Comparison of ENCODE assay signal across 10 cellular contexts in the genomic region with DNA sequence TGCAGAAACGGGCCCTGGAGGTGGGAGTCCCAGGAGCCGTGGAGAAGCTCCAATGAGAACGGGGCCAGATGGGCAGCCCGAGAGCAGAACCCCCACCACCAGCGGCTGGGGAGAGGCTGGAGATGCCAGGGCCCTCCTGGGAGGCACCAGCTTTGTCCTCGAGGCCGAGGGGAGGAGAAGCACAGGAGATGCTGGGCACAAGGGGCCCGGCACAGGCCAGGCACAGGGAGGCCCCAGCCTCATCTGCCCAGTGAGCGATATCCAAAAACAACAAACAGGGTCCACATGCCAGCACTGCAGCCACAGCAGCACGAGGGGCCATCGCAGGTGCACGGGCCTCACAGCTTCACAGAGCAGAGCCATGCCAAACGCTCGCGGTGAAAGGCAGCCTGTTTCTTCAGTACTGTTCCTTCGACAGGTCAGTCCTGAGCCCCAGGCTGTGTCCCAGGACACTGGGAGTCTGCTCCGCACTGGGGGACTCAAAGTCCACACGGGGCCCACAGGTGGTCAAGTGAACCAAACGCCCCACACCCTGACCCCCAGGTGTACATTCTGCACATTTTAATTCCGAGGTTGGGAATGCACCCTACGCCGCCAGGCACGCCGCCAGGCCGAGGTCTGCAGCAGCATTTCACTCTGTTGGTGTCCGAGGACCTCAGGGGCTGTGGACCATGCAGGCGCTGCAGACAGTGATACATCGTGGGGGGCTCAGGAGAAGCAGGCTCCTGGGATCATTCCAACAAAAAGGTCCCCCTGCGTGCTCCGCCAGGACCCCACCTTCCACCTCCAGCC. TPM values are rescaled to one million over a fixed set of nuclear protein-coding genes. Genes with fewer than 3 reads are reported as not detected.
DNase-seq lines count a peak whose midpoint lies in the region; ATAC-seq, FAIRE-seq and TF ChIP-seq lines count a peak whose summit lies in the region.
"Had no signal": no experiment of that assay in that cellular context is flagged by ENCODE, and none has a peak within 500 bp of the region (broad histone marks: within the 10 kb centered on the region; RNA-seq: fewer than 3 reads in every experiment).

No MANE protein-coding gene starts in this region.

- H4K91ac ChIP-seq in H1 (replicated peaks; ENCODE audit: insufficient read length, low read length) = peak overlapping the region; percentile 99

- CTCF ChIA-PET in H1 (lab: Charles Lee; ENCODE audit: partially characterized antibody) = interaction anchor here (0.9 to 4.2 kb wide), 9 partner anchors 7 to 140 kb away, joined by 3 to 34 read pairs (median 3); no protein-coding TSS in a partner anchor

- H3K23ac ChIP-seq in H1 (ENCODE audit: insufficient read length) = peak overlapping the region; percentile 42

- H3K4me1 ChIP-seq in H1 (replicated peaks in 1 of 4; ENCODE audit: control insufficient read depth in 3 of 4, insufficient read depth in 4 of 4, low read length in 3 of 4) (peaks cover 17 to 70% (median 58%) of the 10 kb centered on the region in 4 experiments), upper lobe of left lung (peaks cover 27 to 77% (median 49%) of the 10 kb centered on the region in 4 donors)
- H3K4me1 ChIP-seq: HAP-1 had no signal

- peaks cover 26% of the 10 kb centered on the region for H3K79me1 ChIP-seq in H1 (ENCODE audit: low read depth, low read length)

- H3K27ac ChIP-seq in H1 (ENCODE audit: low read depth, low read length) = peak overlapping the region; percentile 85
- peak overlapping the region in 3 of 4 donors; percentile 8 to 96 (median 49) for H3K27ac ChIP-seq in upper lobe of left lung

- H2BK15ac ChIP-seq in H1 (ENCODE audit: low read length) = peak overlapping the region; percentile 81; the same call in 1 of the 2 replicates

- POLR2A ChIA-PET in H1 (lab: Charles Lee; ENCODE audit: partially characterized antibody) = interaction anchor here (0.7 to 3.9 kb wide), 20 partner anchors 8 to 359 kb away, joined by 3 to 54 read pairs (median 4); a partner anchor contains a TSS

- peak overlapping the region; percentile 90 for H3K4ac ChIP-seq in H1 (replicated peaks; ENCODE audit: insufficient read length, low read depth, low read length)

- H4K8ac ChIP-seq in H1 (ENCODE audit: extremely low read depth, insufficient read depth, low read length) = peak overlapping the region; percentile 88

- H2AK5ac ChIP-seq in H1 (ENCODE audit: low read depth, low read length) = peak overlapping the region; percentile 94

- peak overlapping the region; percentile 100 for H3K18ac ChIP-seq in H1 (ENCODE audit: extremely low read depth, low read length)

- H3K9me3 ChIP-seq in H1 (ENCODE audit: insufficient read depth in 2 of 2, low read depth in 1 of 2, low read length in 1 of 2) (no peaks in the 10 kb centered on the region), upper lobe of left lung (no peaks in the 10 kb centered on the region)
- H3K9me3 ChIP-seq: HAP-1 had no signal

- peak overlapping the region in 3 of 4 experiments; percentile 43 to 71 (median 55); a peak in 6 of 7 replicates for H3K9ac ChIP-seq in H1 (replicated peaks in 1 of 4; ENCODE audit: extremely low read depth in 1 of 4, low read depth in 3 of 4, low read length in 3 of 4)

- H3K36me3 ChIP-seq in H1 (ENCODE audit: control insufficient read depth in 2 of 4, insufficient read depth in 4 of 4, low read length in 3 of 4) = peaks cover 8 to 52% (median 15%) of the 10 kb centered on the region in 4 experiments
- peaks cover 3 to 71% (median 37%) of the 10 kb centered on the region in 4 donors for H3K36me3 ChIP-seq in upper lobe of left lung

- peak overlapping the region; percentile 75 for H3K56ac ChIP-seq in H1 (replicated peaks; ENCODE audit: insufficient read length, low read depth, low read length)

- H3K79me2 ChIP-seq in H1 (ENCODE audit: control insufficient read depth in 1 of 2, insufficient read depth in 2 of 2, low read length in 2 of 2) = peaks cover 32 to 86% of the 10 kb centered on the region in 2 experiments

- peak overlapping the region; percentile 100 for H2BK5ac ChIP-seq in H1 (ENCODE audit: low read depth, low read length)

- H3K27me3 ChIP-seq in H1 (replicated peaks in 1 of 4; ENCODE audit: control insufficient read depth in 3 of 4, extremely low read depth in 1 of 4, insufficient read depth in 3 of 4, low read length in 3 of 4) (no peaks in the 10 kb centered on the region), upper lobe of left lung (no peaks in the 10 kb centered on the region)

- ATAC-seq in upper lobe of left lung (ENCODE audit: low FRiP score in 2 of 2) = no peak

- H3K14ac ChIP-seq in H1 (ENCODE audit: insufficient read length) = peak overlapping the region; percentile 35

- peaks cover 10 to 33% of the 10 kb centered on the region in 2 experiments for H4K20me1 ChIP-seq in H1 (replicated peaks in 1 of 2; ENCODE audit: control insufficient read depth in 1 of 2, insufficient read depth in 2 of 2, low read length in 2 of 2)

- TF ChIP-seq POLR2A in H1 (IDR thresholded peaks at IDR 0.05; ENCODE audit: control extremely low read depth in 1 of 2, low read depth in 2 of 2, low read length in 2 of 2) = peak in 1 of 2 experiments; percentile 24; a peak in 1 of 3 replicates
- no peak for TF ChIP-seq POLR2A in upper lobe of left lung (IDR thresholded peaks at IDR 0.05)

- 50% methylated on average over 30 of the region's 30 CpGs; no CpG with 5 or more reads in 1 of the 2 experiments for WGBS in H1 (ENCODE audit: extremely low coverage in 1 of 2, insufficient coverage in 1 of 2, insufficient read length in 1 of 2, insufficient replicate concordance in 2 of 2, low coverage in 1 of 2, low lambda C conversion rate in 2 of 2, missing lambda C conversion rate in 1 of 2), 2 experiments
- 74 to 82% methylated on average over 7 to 28 of the region's 30 CpGs for WGBS in upper lobe of left lung, 2 donors

- no peak for TF ChIP-seq CTCF in H1 (IDR thresholded peaks at IDR 0.05; ENCODE audit: control extremely low read depth in 1 of 3, insufficient read depth in 1 of 3, low read depth in 1 of 3, low read length in 3 of 3)
- no peak for TF ChIP-seq CTCF in upper lobe of left lung (IDR thresholded peaks at IDR 0.05)

- peak; percentile 0 for DNase-seq in activated CD4-positive, alpha-beta T cell treated with anti-CD3 and anti-CD28 coated beads for 48 hours
- DNase-seq in activated CD4-positive, alpha-beta T cell treated with anti-CD3 and anti-CD28 coated beads, Interleukin-2, amount 50 U/mL, for 1 hour = no peak
- no peak for DNase-seq in H1 (ENCODE audit: low read depth in 1 of 2, low spot score in 2 of 2)
- DNase-seq in mesenteric fat pad (ENCODE audit: low spot score) = peak; percentile 80
- peak; percentile 20 to 73 for DNase-seq in upper lobe of left lung
- DNase-seq in stimulated activated naive CD4-positive, alpha-beta T cell treated with Interleukin-2 at 50 U/mL for 16 hours (lab: John Stamatoyannopoulos, UW) = no peak
- no peak for DNase-seq in OCI-M1 (lab: John Stamatoyannopoulos, UW)
- DNase-seq in HK-2 (ENCODE audit: unreplicated experiment) = no peak
- DNase-seq: NCI-H82 had no signal

- peak overlapping the region in 3 of 4 experiments; percentile 17 to 46 (median 24); a peak in 6 of 8 replicates for H3K4me3 ChIP-seq in H1 (ENCODE audit: extremely low read depth in 1 of 4, insufficient read depth in 2 of 4, low read depth in 3 of 4, low read length in 4 of 4)
- H3K4me3 ChIP-seq in upper lobe of left lung = no peak overlapping the region
- H3K4me3 ChIP-seq: HAP-1 had no signal

- no peak overlapping the region for H2AFZ ChIP-seq in H1 (ENCODE audit: low read length)

- peak overlapping the region; percentile 81 for H2BK120ac ChIP-seq in H1 (replicated peaks; ENCODE audit: low read depth, low read length)

- no peak for FAIRE-seq in H1 (lab: Jason Lieb, UNC)

- no peak for TF ChIP-seq RAD21 in H1 (IDR thresholded peaks at IDR 0.05 in 1 of 2, conservative IDR thresholded peaks at IDR 0.05 in 1 of 2; ENCODE audit: low read depth in 2 of 2, low read length in 2 of 2)

- no peak for TF ChIP-seq EP300 in H1 (IDR thresholded peaks at IDR 0.05; ENCODE audit: borderline replicate concordance in 1 of 2, low read depth in 2 of 2, low read length in 2 of 2)
- TF ChIP-seq EP300 in upper lobe of left lung (IDR thresholded peaks at IDR 0.05) = no peak

- peak overlapping the region; percentile 48 to 64 for H3K4me2 ChIP-seq in H1 (ENCODE audit: insufficient read depth in 1 of 2, low read depth in 2 of 2, low read length in 2 of 2)

- peak overlapping the region; percentile 92 for H4K5ac ChIP-seq in H1 (ENCODE audit: insufficient read length, low read depth, low read length)

- H3K23me2 ChIP-seq in H1 (ENCODE audit: low read depth, low read length) = 0 out of 2 replicates have a peak, but pooled peaks cover 7% of the 10 kb centered on the region

- peak overlapping the region; percentile 97 for H2BK12ac ChIP-seq in H1 (ENCODE audit: low read depth, low read length)

- H2BK20ac ChIP-seq in H1 (ENCODE audit: low read length) = peak overlapping the region; percentile 99

TF ChIP-seq in H1, 55 proteins besides CTCF, POLR2A, EP300 and RAD21:
- TF ChIP-seq, protein P1, sequence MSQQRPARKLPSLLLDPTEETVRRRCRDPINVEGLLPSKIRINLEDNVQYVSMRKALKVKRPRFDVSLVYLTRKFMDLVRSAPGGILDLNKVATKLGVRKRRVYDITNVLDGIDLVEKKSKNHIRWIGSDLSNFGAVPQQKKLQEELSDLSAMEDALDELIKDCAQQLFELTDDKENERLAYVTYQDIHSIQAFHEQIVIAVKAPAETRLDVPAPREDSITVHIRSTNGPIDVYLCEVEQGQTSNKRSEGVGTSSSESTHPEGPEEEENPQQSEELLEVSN (IDR thresholded peaks at IDR 0.05) = 0 out of 2 replicates have a peak, but pooled peaks have one; percentile 44
- TF ChIP-seq, protein P2, sequence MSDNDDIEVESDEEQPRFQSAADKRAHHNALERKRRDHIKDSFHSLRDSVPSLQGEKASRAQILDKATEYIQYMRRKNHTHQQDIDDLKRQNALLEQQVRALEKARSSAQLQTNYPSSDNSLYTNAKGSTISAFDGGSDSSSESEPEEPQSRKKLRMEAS (IDR thresholded peaks at IDR 0.05) = peak; percentile 79
- no peak for TF ChIP-seq ZNF274 (IDR thresholded peaks at IDR 0.05; ENCODE audit: borderline replicate concordance, extremely low read depth, low read length)
- TF ChIP-seq JUN (IDR thresholded peaks at IDR 0.05; ENCODE audit: low read depth, low read length) = no peak

RNA-seq across cellular contexts. Expression of a gene that starts 9.5 kb away (rescaled TPM):
- 260 and 266 TPM in 2 replicates for total RNA-seq in H1 (2021; fragmentation: NEBNext Ultra II Directional; extraction: Animal tissue kit (Norgen Biotek cat#: 25700))
- polyA plus RNA-seq in H1 (2011; rRNA removed) = 107 and 168 TPM in 2 replicates
- polyA plus RNA-seq in H1 (2011; cell fraction: cytosol; rRNA removed) = 145 TPM
- polyA plus RNA-seq in H1 (2011; cell fraction: nucleus; rRNA removed) = 161 TPM
- 129 to 148 TPM (median 136 TPM) in 4 replicates for polyA plus RNA-seq in H1 (2012, experiment 1 of 2)
- polyA plus RNA-seq in H1 (2012, experiment 2 of 2) = 146 TPM
- 245 TPM for polyA plus RNA-seq in H1 (2013, experiment 1 of 2)
- 311 TPM for polyA plus RNA-seq in H1 (2013, experiment 2 of 2)
- 76.4 and 90.5 TPM in 2 replicates for polyA minus RNA-seq in H1 (2011; rRNA and poly(A)+ RNA removed)
- 92.9 TPM for polyA minus RNA-seq in H1 (2011; cell fraction: cytosol; rRNA and poly(A)+ RNA removed)
- 64.8 TPM for polyA minus RNA-seq in H1 (2011; cell fraction: nucleus; rRNA and poly(A)+ RNA removed)
- total RNA-seq in mesenteric fat pad (45.7 TPM), upper lobe of left lung (100 to 1,000 TPM; 403 to 922 (median 538) TPM)

Comparison
In these comparisons a context has a peak if more than half of its experiments do, and no peak if none do; other contexts are left out.
1. DNase-seq: peak in activated CD4-positive, alpha-beta T cell treated with anti-CD3 and anti-CD28 coated beads for 48 hours (single experiment), mesenteric fat pad (single experiment) and upper lobe of left lung (2 of 2); none in activated CD4-positive, alpha-beta T cell treated with anti-CD3 and anti-CD28 coated beads, Interleukin-2, amount 50 U/mL, for 1 hour (single experiment), H1 (0 of 2), stimulated activated naive CD4-positive, alpha-beta T cell treated with Interleukin-2 at 50 U/mL for 16 hours (single experiment), OCI-M1 (single experiment) and HK-2 (single experiment).
2. H3K4me3 ChIP-seq: peak in H1 (3 of 4); none in upper lobe of left lung (0 of 4).